1 cellular context compared by ENCODE assay signal in genomic region chrX:20135956-20136355, GRCh38.
TF ChIP-seq lines count a peak whose summit lies in the region.

No MANE protein-coding gene starts in this region.

TF ChIP-seq in HEK293, 187 proteins besides CTCF, POLR2A, EP300 and RAD21:
- no peak for TF ChIP-seq HIC1 (tag by site-specific recombination; IDR thresholded peaks at IDR 0.05)
- TF ChIP-seq MZF1 (tag by site-specific recombination; IDR thresholded peaks at IDR 0.05; ENCODE audit: borderline replicate concordance): no peak
- no peak for TF ChIP-seq ZNF175 (tag by site-specific recombination; IDR thresholded peaks at IDR 0.05)
- TF ChIP-seq ZNF704 (tag by site-specific recombination; IDR thresholded peaks at IDR 0.05): no peak
- TF ChIP-seq ZNF837 (tag by site-specific recombination; IDR thresholded peaks at IDR 0.05): no peak
- no peak for TF ChIP-seq ZNF112 (tag by site-specific recombination; IDR thresholded peaks at IDR 0.05)
- TF ChIP-seq ZNF610 (tag by site-specific recombination; IDR thresholded peaks at IDR 0.05; ENCODE audit: borderline replicate concordance): no peak
- TF ChIP-seq PRDM6 (tag by site-specific recombination; IDR thresholded peaks at IDR 0.05): 0 out of 2 replicates have a peak, but pooled peaks have one; percentile 44
- no peak for TF ChIP-seq ZFP41 (tag by site-specific recombination; IDR thresholded peaks at IDR 0.05; ENCODE audit: borderline replicate concordance)
TF ChIP-seq in HEK293: peak in this region for 1.
